In genomic region chr7:47602272-47603004, GRCh38 we compare ENCODE assay signal across 16 cellular contexts. TPM values are rescaled to one million over a fixed set of nuclear protein-coding genes. Genes with fewer than 3 reads are reported as not detected.
DNase-seq lines count a peak whose midpoint lies in the region; ATAC-seq, FAIRE-seq and TF ChIP-seq lines count a peak whose summit lies in the region.
"Had no signal": no experiment of that assay in that cellular context is flagged by ENCODE, and none has a peak within 500 bp of the region (broad histone marks: within the 10 kb centered on the region; RNA-seq: fewer than 3 reads in every experiment).

No MANE protein-coding gene starts in this region.

- peaks cover 27% of the 10 kb centered on the region for H3K9me1 ChIP-seq in IMR-90 (ENCODE audit: insufficient read depth, low read length)

- H3K27ac ChIP-seq in BLaER1 treated with 17β-estradiol and CSF1 and Interleukin-3, amounts not matched to agents 10 nM and 100 nM, result peak overlapping the region in 5 of 11 experiments; percentile 10 to 63 (median 60); a peak in 5 of 22 replicates
- peak overlapping the region; percentile 7 for H3K27ac ChIP-seq in IMR-90 (ENCODE audit: insufficient read depth, low read length)
- peak overlapping the region; percentile 87 for H3K27ac ChIP-seq in astrocyte (ENCODE audit: low read depth, low read length)
- no peak overlapping the region for H3K27ac ChIP-seq in neural progenitor cell
- H3K27ac ChIP-seq: pancreas had no signal

- TF ChIP-seq POLR2A in IMR-90 (IDR thresholded peaks at IDR 0.05; ENCODE audit: low read depth, low read length), result no peak

- peaks cover 7% of the 10 kb centered on the region for H3K9me3 Mint-ChIP-seq in astrocyte (ENCODE audit: unreplicated experiment)
- H3K9me3 Mint-ChIP-seq in naive B cell, result peaks cover 0 to 13% (median 7%) of the 10 kb centered on the region in 7 donors
- H3K9me3 Mint-ChIP-seq in neural progenitor cell, result peaks cover 4% of the 10 kb centered on the region

- no peak overlapping the region for H3K9ac ChIP-seq in BLaER1 treated with 17β-estradiol and CSF1 and Interleukin-3, amounts not matched to agents 10 nM and 100 nM
- no peak overlapping the region for H3K9ac ChIP-seq in IMR-90 (ENCODE audit: low read depth, low read length)
- peak overlapping the region; percentile 71 for H3K9ac ChIP-seq in astrocyte (ENCODE audit: low read length)
- H3K9ac ChIP-seq in neural progenitor cell, result no peak overlapping the region

- H3K4me3 Mint-ChIP-seq in astrocyte (ENCODE audit: unreplicated experiment), result no peak overlapping the region
- H3K4me3 Mint-ChIP-seq in naive B cell, result peak overlapping the region in 4 of 8 donors; percentile 10 to 57 (median 50)
- H3K4me3 Mint-ChIP-seq in neural progenitor cell, result no peak overlapping the region
- H3K4me3 Mint-ChIP-seq: activated CD4-positive, alpha-beta memory T cell treated with anti-CD3 and anti-CD28 coated beads, Interleukin-2, amount 10 ng/mL, durations not matched to agents 7 days and 5 days had no signal

- H3K4me1 ChIP-seq in BLaER1 treated with 17β-estradiol and CSF1 and Interleukin-3, amounts not matched to agents 10 nM and 100 nM, result peaks cover 22 to 41% (median 30%) of the 10 kb centered on the region in 10 experiments
- H3K4me1 ChIP-seq in IMR-90 (ENCODE audit: control insufficient read depth, insufficient read depth, low read length) (peaks cover 39% of the 10 kb centered on the region), astrocyte (ENCODE audit: insufficient read depth, low read length) (peaks cover 48% of the 10 kb centered on the region), neural progenitor cell (no peaks in the 10 kb centered on the region)

- peak overlapping the region; percentile 99 for H2BK120ac ChIP-seq in IMR-90 (ENCODE audit: low read depth, low read length)

- no peaks in the 10 kb centered on the region for H3K27me3 Mint-ChIP-seq in astrocyte (ENCODE audit: low read depth, unreplicated experiment)
- no peaks in the 10 kb centered on the region for H3K27me3 Mint-ChIP-seq in naive B cell
- peaks cover 2% of the 10 kb centered on the region for H3K27me3 Mint-ChIP-seq in neural progenitor cell (ENCODE audit: insufficient read depth, low read depth)
- H3K27me3 Mint-ChIP-seq: activated CD4-positive, alpha-beta memory T cell treated with anti-CD3 and anti-CD28 coated beads, Interleukin-2, amount 10 ng/mL, durations not matched to agents 7 days and 5 days had no signal

- H4K20me1 ChIP-seq in BLaER1 treated with 17β-estradiol and CSF1 and Interleukin-3, amounts not matched to agents 10 nM and 100 nM, result no peaks in the 10 kb centered on the region
- H4K20me1 ChIP-seq in IMR-90 (ENCODE audit: insufficient read depth, low read length) (no peaks in the 10 kb centered on the region), astrocyte (ENCODE audit: insufficient read depth, low read length) (no peaks in the 10 kb centered on the region), neural progenitor cell (ENCODE audit: low read depth) (no peaks in the 10 kb centered on the region)

- H3K9me3 ChIP-seq in BLaER1 treated with 17β-estradiol and CSF1 and Interleukin-3, amounts not matched to agents 10 nM and 100 nM (replicated peaks in 1 of 11), result peaks cover 15 to 37% (median 27%) of the 10 kb centered on the region in 11 experiments
- H3K9me3 ChIP-seq in IMR-90 (ENCODE audit: control insufficient read depth, insufficient read depth, low read length) (peaks cover 5% of the 10 kb centered on the region), astrocyte (ENCODE audit: insufficient read depth, low read depth, low read length) (peaks cover 11% of the 10 kb centered on the region), neural progenitor cell (ENCODE audit: low read depth) (no peaks in the 10 kb centered on the region)
- H3K9me3 ChIP-seq: pancreas had no signal

- H3K79me1 ChIP-seq in IMR-90 (ENCODE audit: low read depth in 1 of 2, low read length in 2 of 2), result peaks cover 0 to 17% of the 10 kb centered on the region in 2 experiments; a peak in 1 of 4 replicates

- H4K8ac ChIP-seq in IMR-90 (ENCODE audit: low read depth in 2 of 2, low read length in 2 of 2), result peak overlapping the region; percentile 48 to 97

- no TSS peak for BruUV-seq in IMR-90 (replicated peaks; lab: Mats Ljungman, UMichigan)

- H3K18ac ChIP-seq in IMR-90 (ENCODE audit: low read depth, low read length), result peak overlapping the region; percentile 91

- H3K56ac ChIP-seq in IMR-90 (ENCODE audit: extremely low read depth, insufficient read depth, low read length), result peak overlapping the region; percentile 88; the same call in 1 of the 2 replicates

- H3K36me3 ChIP-seq in BLaER1 treated with 17β-estradiol and CSF1 and Interleukin-3, amounts not matched to agents 10 nM and 100 nM, result peaks cover 0 to 7% (median 0%) of the 10 kb centered on the region in 11 experiments; a peak in 5 of 22 replicates
- H3K36me3 ChIP-seq in IMR-90 (ENCODE audit: control insufficient read depth, insufficient read depth, low read length), result no peaks in the 10 kb centered on the region
- H3K36me3 ChIP-seq in astrocyte (ENCODE audit: insufficient read depth, low read length), result no peaks in the 10 kb centered on the region
- H3K36me3 ChIP-seq in neural progenitor cell, result no peaks in the 10 kb centered on the region
- H3K36me3 ChIP-seq: pancreas had no signal

- FAIRE-seq in astrocyte (lab: Jason Lieb, UNC) (no peak), frontal cortex (lab: Jason Lieb, UNC) (no peak)
- FAIRE-seq: GM12878, pancreas had no signal

- dilution Hi-C loops in IMR-90 (cut with HindIII; ENCODE audit: low sequenced_read_pairs, unreplicated experiment), result no loop called here

- WGBS in IMR-90 (ENCODE audit: extremely low coverage in 2 of 2, insufficient read length in 1 of 2), 2 experiments, result 100% methylated on average over 1 of the region's 7 CpGs; no CpG with 5 or more reads in 1 of the 2 experiments

- peak overlapping the region; percentile 89 for H2AK5ac ChIP-seq in IMR-90 (ENCODE audit: low read depth, low read length)

- intact Hi-C loops in IMR-90 (cut with micrococcal nuclease), result loop anchor here (5.0 kb wide), 1 partner anchor 185 kb away; no protein-coding TSS in a partner anchor

- ATAC-seq in IMR-90 (ENCODE audit: low read depth) (no peak), naive B cell (ENCODE audit: low read depth in 2 of 2) (no peak), GM21390 (IDR thresholded peaks at IDR 0.05; ENCODE audit: unreplicated experiment) (no peak)
- ATAC-seq: pancreas had no signal

- no peak for DNase-seq in IMR-90
- no peak for DNase-seq in astrocyte (ENCODE audit: low read depth)
- DNase-seq in naive B cell, result no peak
- DNase-seq in neural progenitor cell (ENCODE audit: low spot score), result no peak
- no peak for DNase-seq in frontal cortex (ENCODE audit: low spot score in 2 of 2)
- no peak for DNase-seq in anterior cingulate cortex (lab: John Stamatoyannopoulos, UW)
- DNase-seq: activated CD4-positive, alpha-beta memory T cell treated with anti-CD3 and anti-CD28 coated beads, Interleukin-2, amount 10 ng/mL, durations not matched to agents 7 days and 5 days; DMS79 treated with DMSO at 0.1 percent for 48 hours; KBM-7; midbrain; NCI-H1417 treated with DMSO at 0.1 percent for 48 hours; Right ventricle myocardium superior had no signal

- H2BK5ac ChIP-seq in IMR-90 (ENCODE audit: low read depth, low read length, poor library complexity, severe bottlenecking), result peak overlapping the region; percentile 98

- H3K4me2 ChIP-seq in BLaER1 treated with 17β-estradiol and CSF1 and Interleukin-3, amounts not matched to agents 10 nM and 100 nM, result peak overlapping the region; percentile 54 to 92 (median 72); a peak in 18 of 22 replicates
- H3K4me2 ChIP-seq in IMR-90 (ENCODE audit: low read depth, low read length) (no peak overlapping the region), astrocyte (ENCODE audit: low read length) (no peak overlapping the region), neural progenitor cell (no peak overlapping the region)

- no peak overlapping the region for H3K4me3 ChIP-seq in BLaER1 treated with 17β-estradiol and CSF1 and Interleukin-3, amounts not matched to agents 10 nM and 100 nM
- H3K4me3 ChIP-seq in IMR-90 (ENCODE audit: insufficient read depth, low read depth, low read length), result no peak overlapping the region
- H3K4me3 ChIP-seq in astrocyte (ENCODE audit: insufficient read depth, low read depth, low read length), result no peak overlapping the region
- no peak overlapping the region for H3K4me3 ChIP-seq in neural progenitor cell
- H3K4me3 ChIP-seq: GM12878, pancreas had no signal

- peak overlapping the region; percentile 100 for H2BK20ac ChIP-seq in IMR-90 (ENCODE audit: low read depth, low read length)

- no peak for TF ChIP-seq RAD21 in IMR-90 (IDR thresholded peaks at IDR 0.05; ENCODE audit: low read length)

- peak overlapping the region; percentile 97 for H4K91ac ChIP-seq in IMR-90 (ENCODE audit: insufficient read depth, low read depth, low read length)

- H4K5ac ChIP-seq in IMR-90 (ENCODE audit: low read depth, low read length), result peak overlapping the region; percentile 86

- peak overlapping the region; percentile 19 for H3K27ac Mint-ChIP-seq in astrocyte (ENCODE audit: unreplicated experiment)
- H3K27ac Mint-ChIP-seq in naive B cell, result peak overlapping the region in 4 of 6 donors; percentile 59 to 95 (median 73)
- no peak overlapping the region for H3K27ac Mint-ChIP-seq in neural progenitor cell
- H3K27ac Mint-ChIP-seq: activated CD4-positive, alpha-beta memory T cell treated with anti-CD3 and anti-CD28 coated beads, Interleukin-2, amount 10 ng/mL, durations not matched to agents 7 days and 5 days had no signal

- peak overlapping the region; percentile 86 for H3K23ac ChIP-seq in IMR-90 (ENCODE audit: low read depth, low read length)

- no peaks in the 10 kb centered on the region for H3K27me3 ChIP-seq in BLaER1 treated with 17β-estradiol and CSF1 and Interleukin-3, amounts not matched to agents 10 nM and 100 nM
- no peaks in the 10 kb centered on the region for H3K27me3 ChIP-seq in IMR-90 (ENCODE audit: control insufficient read depth, insufficient read depth, low read length)
- H3K27me3 ChIP-seq in astrocyte (ENCODE audit: insufficient read depth, low read length), result no peaks in the 10 kb centered on the region
- H3K27me3 ChIP-seq in neural progenitor cell, result no peaks in the 10 kb centered on the region
- H3K27me3 ChIP-seq: pancreas had no signal

- H3F3A ChIP-seq in neural progenitor cell (ENCODE audit: low read depth), result peaks cover 4% of the 10 kb centered on the region

- TF ChIP-seq CTCF in IMR-90 (conservative IDR thresholded peaks at IDR 0.05; ENCODE audit: low read depth, low read length) (no peak), astrocyte (IDR thresholded peaks at IDR 0.05; ENCODE audit: insufficient read depth, low read depth, low read length) (no peak), neural progenitor cell (IDR thresholded peaks at IDR 0.05) (no peak)

- no peaks in the 10 kb centered on the region for H3K36me3 Mint-ChIP-seq in astrocyte (ENCODE audit: low read depth, unreplicated experiment)
- peaks cover 0 to 12% of the 10 kb centered on the region in 2 donors for H3K36me3 Mint-ChIP-seq in naive B cell
- no peaks in the 10 kb centered on the region for H3K36me3 Mint-ChIP-seq in neural progenitor cell

- POLR2A ChIA-PET in IMR-90 (lab: Charles Lee; ENCODE audit: unreplicated experiment), result interaction anchor here (0.5 to 1.3 kb wide), 2 partner anchors 31 to 32 kb away, joined by 5 to 6 read pairs; no protein-coding TSS in a partner anchor

- in situ Hi-C loops in IMR-90 (cut with MboI; ENCODE audit: low sequenced_read_pairs), result no loop called here

- peak overlapping the region; percentile 98 for H3K4ac ChIP-seq in IMR-90 (ENCODE audit: low read depth, low read length)

- CTCF ChIA-PET in IMR-90 (lab: Yijun Ruan, JAX), result interaction anchor here (1.5 kb wide), 1 partner anchor 12 kb away, joined by 5 read pairs; no protein-coding TSS in a partner anchor

- peak overlapping the region; percentile 81 for H2BK15ac ChIP-seq in IMR-90 (ENCODE audit: low read depth, low read length)

- peak overlapping the region; percentile 62 for H2AFZ ChIP-seq in IMR-90 (replicated peaks; ENCODE audit: low read length, poor library complexity)
- no peak overlapping the region for H2AFZ ChIP-seq in astrocyte (ENCODE audit: low read depth, low read length)
- no peak overlapping the region for H2AFZ ChIP-seq in neural progenitor cell (replicated peaks)

- peak overlapping the region; percentile 86 for H3K14ac ChIP-seq in IMR-90 (replicated peaks; ENCODE audit: low read depth, low read length)

- peak overlapping the region; percentile 84 for H2AK9ac ChIP-seq in IMR-90 (replicated peaks; ENCODE audit: low read depth, low read length, poor library complexity)

- H3K4me1 Mint-ChIP-seq in astrocyte (ENCODE audit: low read depth, unreplicated experiment) (peaks cover 45% of the 10 kb centered on the region), naive B cell (peaks cover 35 to 49% (median 39%) of the 10 kb centered on the region in 3 donors), neural progenitor cell (no peaks in the 10 kb centered on the region)
- H3K4me1 Mint-ChIP-seq: activated CD4-positive, alpha-beta memory T cell treated with anti-CD3 and anti-CD28 coated beads, Interleukin-2, amount 10 ng/mL, durations not matched to agents 7 days and 5 days had no signal

- H3K79me2 ChIP-seq in astrocyte (ENCODE audit: insufficient read depth, low read length) (no peaks in the 10 kb centered on the region), neural progenitor cell (ENCODE audit: low read depth) (no peaks in the 10 kb centered on the region)

RNA-seq across cellular contexts. Expression of gene TNS3, which starts 20.5 kb away (rescaled TPM):
- total RNA-seq in IMR-90 (2012; rRNA removed) (58.9 and 64.3 TPM in 2 replicates), astrocyte (92.9 and 105 TPM in 2 replicates), neural progenitor cell (ENCODE audit: low replicate concordance) (15.0 and 21.8 TPM in 2 replicates), frontal cortex (6.1 TPM)
- polyA plus RNA-seq in IMR-90 (2012; rRNA removed) (75.6 and 79.2 TPM in 2 replicates), naive B cell (ENCODE audit: low read depth in 6 of 6) (1 to 10 TPM; 1.5 to 6.3 (median 4.8) TPM)
- 45.5 and 62.9 TPM in 2 replicates for polyA plus RNA-seq in IMR-90 (2012; cell fraction: cytosol; rRNA removed)
- 103 and 160 TPM in 2 replicates for polyA plus RNA-seq in IMR-90 (2012; cell fraction: nucleus; rRNA removed; ENCODE audit: low replicate concordance)

Comparison
In these comparisons a context has a peak if more than half of its experiments do, and no peak if none do; other contexts are left out.
1. H3K4me2 ChIP-seq: peak in BLaER1 treated with 17β-estradiol and CSF1 and Interleukin-3, amounts not matched to agents 10 nM and 100 nM (11 of 11); none in IMR-90 (single experiment), astrocyte (single experiment) and neural progenitor cell (single experiment).